8 cellular contexts compared by ENCODE assay signal in genomic region chr3:111978833-111979688, GRCh38. TPM values are rescaled to one million over a fixed set of nuclear protein-coding genes. Genes with fewer than 3 reads are reported as not detected.
A peak's percentile ranks its signal among the peaks of the same experiment; 100 is the strongest.
DNase-seq lines count a peak whose midpoint lies in the region; ATAC-seq and TF ChIP-seq lines count a peak whose summit lies in the region.

Gene ABHD10, plus strand, starts transcription at chr3:111979026. Its CDS starts 36 bp downstream, at chr3:111979062.

- H3K36me3 Mint-ChIP-seq in IgD-negative memory B cell = no peaks in the 10 kb centered on the region
- peaks cover 51% of the 10 kb centered on the region for H3K36me3 Mint-ChIP-seq in activated T-cell treated with anti-CD3 and anti-CD28 coated beads, Interleukin-2, amount 50 U/mL, for 24 hours (ENCODE audit: low read depth)

- H3K9ac ChIP-seq in muscle layer of colon (ENCODE audit: low read length) = peak within 1 kb of the TSS; percentile 71

- H4K20me1 ChIP-seq in PC-9 (ENCODE audit: insufficient read depth) = no peaks in the 10 kb centered on the region

- no peaks in the 10 kb centered on the region for H3K27me3 ChIP-seq in PC-9 (ENCODE audit: insufficient read depth, low read depth)
- no peaks in the 10 kb centered on the region for H3K27me3 ChIP-seq in muscle layer of colon (ENCODE audit: control insufficient read depth in 1 of 2, insufficient read depth in 2 of 2, low read length in 2 of 2)

- peak within 1 kb of the TSS; percentile 83 for H3K4me2 ChIP-seq in PC-9

- H3K27ac ChIP-seq in PC-9 (peak within 1 kb of the TSS; percentile 62), muscle layer of colon (ENCODE audit: low read depth, low read length) (peak within 1 kb of the TSS; percentile 82)

- peaks cover 30% of the 10 kb centered on the region for H3K4me1 ChIP-seq in PC-9 (replicated peaks; ENCODE audit: insufficient read depth)
- peaks cover 17% of the 10 kb centered on the region for H3K4me1 ChIP-seq in muscle layer of colon (ENCODE audit: insufficient read depth, low read length)

- H3K9me3 ChIP-seq in PC-9 (ENCODE audit: insufficient read depth, low read depth) (no peaks in the 10 kb centered on the region), muscle layer of colon (ENCODE audit: low read length) (no peaks in the 10 kb centered on the region)

- peaks cover 35% of the 10 kb centered on the region for H3K36me3 ChIP-seq in PC-9 (ENCODE audit: low read depth)
- H3K36me3 ChIP-seq in muscle layer of colon (ENCODE audit: insufficient read depth, low read length) = no peaks in the 10 kb centered on the region

- intact Hi-C loops in PC-9 (cut with micrococcal nuclease; ENCODE audit: unreplicated experiment) = no loop called here

- peaks cover 38% of the 10 kb centered on the region for H3K79me2 ChIP-seq in PC-9 (ENCODE audit: low read depth)

- BruUV-seq in PC-9 (replicated peaks; lab: Mats Ljungman, UMichigan) = TSS peak; percentile 78

- POLR2A ChIA-PET in PC-9 (lab: Charles Lee; ENCODE audit: unreplicated experiment) = interaction anchor here (0.5 to 1.9 kb wide), 21 partner anchors 9 to 992 kb away, joined by 3 to 22 read pairs (median 5); partner anchors contain the start of genes PHLDB2 and ZBED2

- peaks cover 27 to 48% (median 34%) of the 10 kb centered on the region in 3 donors for H3K4me1 Mint-ChIP-seq in IgD-negative memory B cell
- peaks cover 43% of the 10 kb centered on the region for H3K4me1 Mint-ChIP-seq in activated T-cell treated with anti-CD3 and anti-CD28 coated beads, Interleukin-2, amount 50 U/mL, for 24 hours (ENCODE audit: low read depth)

- H3F3A ChIP-seq in PC-9 (ENCODE audit: insufficient read depth, low read depth) = peaks cover 34% of the 10 kb centered on the region

- no peak for TF ChIP-seq CTCF in PC-9 (conservative IDR thresholded peaks at IDR 0.05)

- no peaks in the 10 kb centered on the region for H3K9me3 Mint-ChIP-seq in IgD-negative memory B cell
- H3K9me3 Mint-ChIP-seq in activated T-cell treated with anti-CD3 and anti-CD28 coated beads, Interleukin-2, amount 50 U/mL, for 24 hours = no peaks in the 10 kb centered on the region

- H3K4me3 Mint-ChIP-seq in IgD-negative memory B cell = peak within 1 kb of the TSS; percentile 94 to 98 (median 96)
- H3K4me3 Mint-ChIP-seq in activated T-cell treated with anti-CD3 and anti-CD28 coated beads, Interleukin-2, amount 50 U/mL, for 24 hours = peak within 1 kb of the TSS; percentile 94

- peak; percentile 95 for ATAC-seq in GM21529 (IDR thresholded peaks at IDR 0.05; ENCODE audit: unreplicated experiment)
- peak; percentile 98 for ATAC-seq in esophagus mucosa

- DNase-seq in DMS114 treated with DMSO at 0.1 percent for 48 hours (lab: John Stamatoyannopoulos, UW; ENCODE audit: unreplicated experiment) (peak; percentile 89), PC-9 (peak; percentile 95 to 96)
- peak; percentile 95 for DNase-seq in activated T-cell treated with anti-CD3 and anti-CD28 coated beads, Interleukin-2, amount 50 U/mL, for 24 hours
- DNase-seq in stimulated activated CD8-positive, alpha-beta memory T cell treated with anti-CD3 and anti-CD28 coated beads, Interleukin-7, amount 100 ng/mL, for 24 hours (ENCODE audit: low read depth) = peak; percentile 96

- H3K27ac Mint-ChIP-seq in IgD-negative memory B cell = peak within 1 kb of the TSS; percentile 45 to 94 (median 92)
- H3K27ac Mint-ChIP-seq in activated T-cell treated with anti-CD3 and anti-CD28 coated beads, Interleukin-2, amount 50 U/mL, for 24 hours = peak within 1 kb of the TSS; percentile 95

- H3K4me3 ChIP-seq in PC-9 (peak within 1 kb of the TSS; percentile 80), muscle layer of colon (ENCODE audit: low read depth in 1 of 2, low read length in 2 of 2) (peak within 1 kb of the TSS; percentile 82 to 84)

- peaks cover 4% of the 10 kb centered on the region for H3K27me3 Mint-ChIP-seq in IgD-negative memory B cell
- no peaks in the 10 kb centered on the region for H3K27me3 Mint-ChIP-seq in activated T-cell treated with anti-CD3 and anti-CD28 coated beads, Interleukin-2, amount 50 U/mL, for 24 hours

- H3K9me2 ChIP-seq in PC-9 (ENCODE audit: insufficient read depth) = no peaks in the 10 kb centered on the region

- CTCF ChIA-PET in PC-9 (lab: Charles Lee) = interaction anchor here (0.5 to 1.7 kb wide), 11 partner anchors 9 to 310 kb away, joined by 3 to 9 read pairs (median 5); no protein-coding TSS in a partner anchor

- peak within 1 kb of the TSS; percentile 94 for H2AFZ ChIP-seq in PC-9

RNA-seq across cellular contexts. Expression of gene ABHD10, which starts in this region (rescaled TPM):
- polyA plus RNA-seq in IgD-negative memory B cell = 44.2 TPM
- total RNA-seq in PC-9 (2021) = 57.4 and 57.6 TPM in 2 replicates
- total RNA-seq in esophagus mucosa = 12.0 TPM

Comparison
In these comparisons a context has a peak if more than half of its experiments do, and no peak if none do; other contexts are left out.
1. Peak in every context shown above with its lines: DNase-seq, ATAC-seq, H3K4me3 ChIP-seq and H3K27ac ChIP-seq.